In the genomic region with DNA sequence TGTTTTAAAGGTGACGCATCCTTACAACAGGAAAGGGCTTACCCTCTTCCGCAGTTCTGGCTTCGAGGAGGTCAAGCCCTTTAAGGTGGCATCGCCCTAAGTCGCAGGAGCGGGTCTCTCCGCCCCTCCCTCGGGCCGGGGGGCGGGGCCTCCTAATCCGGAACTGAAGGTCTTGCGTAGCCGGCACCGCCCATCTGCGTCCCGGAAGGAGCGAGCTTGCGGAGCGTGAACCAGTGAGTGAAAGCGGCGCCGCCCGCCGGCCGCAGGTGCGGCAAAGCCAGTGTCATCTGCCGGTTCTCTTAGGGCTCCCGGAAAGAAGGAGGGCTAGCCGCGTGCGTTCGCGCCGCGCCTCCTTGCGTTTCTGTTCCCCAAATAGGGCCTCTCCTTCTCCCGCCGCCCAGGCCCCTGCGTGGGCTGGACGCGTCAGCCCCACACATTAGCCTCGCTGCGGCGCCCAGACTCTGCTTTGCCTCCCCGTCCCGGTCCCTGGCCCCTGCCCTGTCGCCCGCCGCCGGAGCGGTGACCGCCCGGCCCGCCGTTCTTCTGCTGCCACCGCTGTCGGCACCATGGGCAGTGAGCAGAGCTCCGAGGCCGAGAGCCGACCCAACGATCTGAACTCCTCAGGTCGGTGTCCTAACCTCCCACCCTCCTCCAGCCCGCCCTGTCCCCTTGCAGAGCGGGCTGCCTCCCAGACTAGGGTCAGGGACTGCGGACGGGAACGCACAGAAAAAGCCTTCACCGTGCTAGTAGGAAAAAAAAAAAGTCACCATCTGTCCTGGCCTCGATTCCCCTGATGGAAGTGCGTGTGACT, we compare ENCODE assay signal across 1 cellular context.
TF ChIP-seq lines count a peak whose summit lies in the region.

A gene (plus strand): TSS at position 193 of the 811 bp plus-strand sequence. CDS start 374 bp downstream, at position 567.

TF ChIP-seq in WTC11, 78 proteins besides CTCF, POLR2A, EP300 and RAD21 (continued from another document and continues in another):
- TF ChIP-seq, protein P1, sequence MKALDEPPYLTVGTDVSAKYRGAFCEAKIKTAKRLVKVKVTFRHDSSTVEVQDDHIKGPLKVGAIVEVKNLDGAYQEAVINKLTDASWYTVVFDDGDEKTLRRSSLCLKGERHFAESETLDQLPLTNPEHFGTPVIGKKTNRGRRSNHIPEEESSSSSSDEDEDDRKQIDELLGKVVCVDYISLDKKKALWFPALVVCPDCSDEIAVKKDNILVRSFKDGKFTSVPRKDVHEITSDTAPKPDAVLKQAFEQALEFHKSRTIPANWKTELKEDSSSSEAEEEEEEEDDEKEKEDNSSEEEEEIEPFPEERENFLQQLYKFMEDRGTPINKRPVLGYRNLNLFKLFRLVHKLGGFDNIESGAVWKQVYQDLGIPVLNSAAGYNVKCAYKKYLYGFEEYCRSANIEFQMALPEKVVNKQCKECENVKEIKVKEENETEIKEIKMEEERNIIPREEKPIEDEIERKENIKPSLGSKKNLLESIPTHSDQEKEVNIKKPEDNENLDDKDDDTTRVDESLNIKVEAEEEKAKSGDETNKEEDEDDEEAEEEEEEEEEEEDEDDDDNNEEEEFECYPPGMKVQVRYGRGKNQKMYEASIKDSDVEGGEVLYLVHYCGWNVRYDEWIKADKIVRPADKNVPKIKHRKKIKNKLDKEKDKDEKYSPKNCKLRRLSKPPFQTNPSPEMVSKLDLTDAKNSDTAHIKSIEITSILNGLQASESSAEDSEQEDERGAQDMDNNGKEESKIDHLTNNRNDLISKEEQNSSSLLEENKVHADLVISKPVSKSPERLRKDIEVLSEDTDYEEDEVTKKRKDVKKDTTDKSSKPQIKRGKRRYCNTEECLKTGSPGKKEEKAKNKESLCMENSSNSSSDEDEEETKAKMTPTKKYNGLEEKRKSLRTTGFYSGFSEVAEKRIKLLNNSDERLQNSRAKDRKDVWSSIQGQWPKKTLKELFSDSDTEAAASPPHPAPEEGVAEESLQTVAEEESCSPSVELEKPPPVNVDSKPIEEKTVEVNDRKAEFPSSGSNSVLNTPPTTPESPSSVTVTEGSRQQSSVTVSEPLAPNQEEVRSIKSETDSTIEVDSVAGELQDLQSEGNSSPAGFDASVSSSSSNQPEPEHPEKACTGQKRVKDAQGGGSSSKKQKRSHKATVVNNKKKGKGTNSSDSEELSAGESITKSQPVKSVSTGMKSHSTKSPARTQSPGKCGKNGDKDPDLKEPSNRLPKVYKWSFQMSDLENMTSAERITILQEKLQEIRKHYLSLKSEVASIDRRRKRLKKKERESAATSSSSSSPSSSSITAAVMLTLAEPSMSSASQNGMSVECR (CRISPR knock-in tag; IDR thresholded peaks at IDR 0.05; ENCODE audit: borderline replicate concordance) = peak; percentile 84; the same call in 1 of the 2 replicates
- TF ChIP-seq, protein P2, sequence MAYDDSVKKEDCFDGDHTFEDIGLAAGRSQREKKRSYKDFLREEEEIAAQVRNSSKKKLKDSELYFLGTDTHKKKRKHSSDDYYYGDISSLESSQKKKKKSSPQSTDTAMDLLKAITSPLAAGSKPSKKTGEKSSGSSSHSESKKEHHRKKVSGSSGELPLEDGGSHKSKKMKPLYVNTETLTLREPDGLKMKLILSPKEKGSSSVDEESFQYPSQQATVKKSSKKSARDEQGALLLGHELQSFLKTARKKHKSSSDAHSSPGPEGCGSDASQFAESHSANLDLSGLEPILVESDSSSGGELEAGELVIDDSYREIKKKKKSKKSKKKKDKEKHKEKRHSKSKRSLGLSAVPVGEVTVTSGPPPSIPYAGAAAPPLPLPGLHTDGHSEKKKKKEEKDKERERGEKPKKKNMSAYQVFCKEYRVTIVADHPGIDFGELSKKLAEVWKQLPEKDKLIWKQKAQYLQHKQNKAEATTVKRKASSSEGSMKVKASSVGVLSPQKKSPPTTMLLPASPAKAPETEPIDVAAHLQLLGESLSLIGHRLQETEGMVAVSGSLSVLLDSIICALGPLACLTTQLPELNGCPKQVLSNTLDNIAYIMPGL (CRISPR knock-in tag; IDR thresholded peaks at IDR 0.05) = peak; percentile 95
- TF ChIP-seq, protein P3, sequence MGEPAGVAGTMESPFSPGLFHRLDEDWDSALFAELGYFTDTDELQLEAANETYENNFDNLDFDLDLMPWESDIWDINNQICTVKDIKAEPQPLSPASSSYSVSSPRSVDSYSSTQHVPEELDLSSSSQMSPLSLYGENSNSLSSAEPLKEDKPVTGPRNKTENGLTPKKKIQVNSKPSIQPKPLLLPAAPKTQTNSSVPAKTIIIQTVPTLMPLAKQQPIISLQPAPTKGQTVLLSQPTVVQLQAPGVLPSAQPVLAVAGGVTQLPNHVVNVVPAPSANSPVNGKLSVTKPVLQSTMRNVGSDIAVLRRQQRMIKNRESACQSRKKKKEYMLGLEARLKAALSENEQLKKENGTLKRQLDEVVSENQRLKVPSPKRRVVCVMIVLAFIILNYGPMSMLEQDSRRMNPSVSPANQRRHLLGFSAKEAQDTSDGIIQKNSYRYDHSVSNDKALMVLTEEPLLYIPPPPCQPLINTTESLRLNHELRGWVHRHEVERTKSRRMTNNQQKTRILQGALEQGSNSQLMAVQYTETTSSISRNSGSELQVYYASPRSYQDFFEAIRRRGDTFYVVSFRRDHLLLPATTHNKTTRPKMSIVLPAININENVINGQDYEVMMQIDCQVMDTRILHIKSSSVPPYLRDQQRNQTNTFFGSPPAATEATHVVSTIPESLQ (CRISPR knock-in tag; IDR thresholded peaks at IDR 0.05) = no peak
- TF ChIP-seq NR1H2 (CRISPR knock-in tag; IDR thresholded peaks at IDR 0.05) (no peak), ZNF416 (CRISPR knock-in tag; IDR thresholded peaks at IDR 0.05) (no peak), SMAD3 (CRISPR knock-in tag; IDR thresholded peaks at IDR 0.05; ENCODE audit: borderline replicate concordance) (peak; percentile 75; the same call in 1 of the 2 replicates), ZNF396 (CRISPR knock-in tag; IDR thresholded peaks at IDR 0.05; ENCODE audit: borderline replicate concordance) (no peak), MXD4 (CRISPR knock-in tag; IDR thresholded peaks at IDR 0.05; ENCODE audit: borderline replicate concordance) (no peak), SOX15 (CRISPR knock-in tag; IDR thresholded peaks at IDR 0.05) (no peak), GTF2I (CRISPR knock-in tag; conservative IDR thresholded peaks at IDR 0.05) (no peak), FOXP1 (CRISPR knock-in tag; IDR thresholded peaks at IDR 0.05; ENCODE audit: borderline replicate concordance) (peak; percentile 80; the same call in 1 of the 2 replicates), FOXJ3 (CRISPR knock-in tag; IDR thresholded peaks at IDR 0.05; ENCODE audit: borderline replicate concordance) (no peak), SP1 (CRISPR knock-in tag; conservative IDR thresholded peaks at IDR 0.05) (peak; percentile 92), NFYB (CRISPR knock-in tag; conservative IDR thresholded peaks at IDR 0.05; ENCODE audit: low read depth) (no peak), FOXK1 (CRISPR knock-in tag; IDR thresholded peaks at IDR 0.05) (peak; percentile 87), GRHL2 (CRISPR knock-in tag; IDR thresholded peaks at IDR 0.05; ENCODE audit: insufficient replicate concordance, severe bottlenecking) (no peak), NR2C2 (CRISPR knock-in tag; IDR thresholded peaks at IDR 0.05) (no peak), ELF4 (CRISPR knock-in tag; IDR thresholded peaks at IDR 0.05; ENCODE audit: low read depth) (no peak)
- TF ChIP-seq, protein P4, sequence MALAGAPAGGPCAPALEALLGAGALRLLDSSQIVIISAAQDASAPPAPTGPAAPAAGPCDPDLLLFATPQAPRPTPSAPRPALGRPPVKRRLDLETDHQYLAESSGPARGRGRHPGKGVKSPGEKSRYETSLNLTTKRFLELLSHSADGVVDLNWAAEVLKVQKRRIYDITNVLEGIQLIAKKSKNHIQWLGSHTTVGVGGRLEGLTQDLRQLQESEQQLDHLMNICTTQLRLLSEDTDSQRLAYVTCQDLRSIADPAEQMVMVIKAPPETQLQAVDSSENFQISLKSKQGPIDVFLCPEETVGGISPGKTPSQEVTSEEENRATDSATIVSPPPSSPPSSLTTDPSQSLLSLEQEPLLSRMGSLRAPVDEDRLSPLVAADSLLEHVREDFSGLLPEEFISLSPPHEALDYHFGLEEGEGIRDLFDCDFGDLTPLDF (CRISPR knock-in tag; IDR thresholded peaks at IDR 0.05) = no peak
- TF ChIP-seq, protein P5, sequence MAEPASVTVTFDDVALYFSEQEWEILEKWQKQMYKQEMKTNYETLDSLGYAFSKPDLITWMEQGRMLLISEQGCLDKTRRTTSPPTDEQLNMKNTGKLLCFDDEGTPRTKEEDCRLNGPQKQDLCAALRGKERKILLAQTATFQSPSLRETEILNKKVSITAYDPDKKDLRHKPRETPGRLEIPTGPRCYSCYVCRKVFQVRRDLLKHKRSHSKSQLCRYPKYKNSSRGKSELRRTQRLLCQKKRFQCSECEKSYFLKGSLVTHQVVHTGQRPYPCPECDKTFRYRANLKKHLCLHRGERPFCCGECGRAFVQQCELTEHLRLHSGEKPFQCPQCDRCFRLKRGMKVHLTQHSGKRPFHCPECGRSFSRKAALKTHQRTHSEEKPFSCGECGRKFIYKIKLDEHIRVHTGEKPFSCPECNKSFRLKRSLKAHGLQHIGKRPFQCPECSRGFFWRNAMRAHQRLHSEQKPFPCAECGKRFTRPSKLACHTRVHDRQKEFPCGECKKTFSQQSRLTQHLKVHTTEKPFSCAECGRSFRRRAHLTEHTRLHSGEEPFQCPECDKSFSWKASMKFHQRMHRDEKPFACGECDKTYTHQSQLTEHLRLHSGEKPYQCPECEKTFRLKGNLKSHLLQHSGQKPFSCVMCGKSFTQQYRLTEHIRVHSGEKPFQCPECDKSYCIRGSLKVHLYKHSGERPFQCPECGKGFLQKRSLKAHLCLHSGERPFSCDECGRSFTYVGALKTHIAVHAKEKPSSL (CRISPR knock-in tag; conservative IDR thresholded peaks at IDR 0.05) = no peak
- TF ChIP-seq, protein P6, sequence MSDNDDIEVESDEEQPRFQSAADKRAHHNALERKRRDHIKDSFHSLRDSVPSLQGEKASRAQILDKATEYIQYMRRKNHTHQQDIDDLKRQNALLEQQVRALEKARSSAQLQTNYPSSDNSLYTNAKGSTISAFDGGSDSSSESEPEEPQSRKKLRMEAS (CRISPR knock-in tag; IDR thresholded peaks at IDR 0.05) = peak; percentile 89
- TF ChIP-seq, protein P7, sequence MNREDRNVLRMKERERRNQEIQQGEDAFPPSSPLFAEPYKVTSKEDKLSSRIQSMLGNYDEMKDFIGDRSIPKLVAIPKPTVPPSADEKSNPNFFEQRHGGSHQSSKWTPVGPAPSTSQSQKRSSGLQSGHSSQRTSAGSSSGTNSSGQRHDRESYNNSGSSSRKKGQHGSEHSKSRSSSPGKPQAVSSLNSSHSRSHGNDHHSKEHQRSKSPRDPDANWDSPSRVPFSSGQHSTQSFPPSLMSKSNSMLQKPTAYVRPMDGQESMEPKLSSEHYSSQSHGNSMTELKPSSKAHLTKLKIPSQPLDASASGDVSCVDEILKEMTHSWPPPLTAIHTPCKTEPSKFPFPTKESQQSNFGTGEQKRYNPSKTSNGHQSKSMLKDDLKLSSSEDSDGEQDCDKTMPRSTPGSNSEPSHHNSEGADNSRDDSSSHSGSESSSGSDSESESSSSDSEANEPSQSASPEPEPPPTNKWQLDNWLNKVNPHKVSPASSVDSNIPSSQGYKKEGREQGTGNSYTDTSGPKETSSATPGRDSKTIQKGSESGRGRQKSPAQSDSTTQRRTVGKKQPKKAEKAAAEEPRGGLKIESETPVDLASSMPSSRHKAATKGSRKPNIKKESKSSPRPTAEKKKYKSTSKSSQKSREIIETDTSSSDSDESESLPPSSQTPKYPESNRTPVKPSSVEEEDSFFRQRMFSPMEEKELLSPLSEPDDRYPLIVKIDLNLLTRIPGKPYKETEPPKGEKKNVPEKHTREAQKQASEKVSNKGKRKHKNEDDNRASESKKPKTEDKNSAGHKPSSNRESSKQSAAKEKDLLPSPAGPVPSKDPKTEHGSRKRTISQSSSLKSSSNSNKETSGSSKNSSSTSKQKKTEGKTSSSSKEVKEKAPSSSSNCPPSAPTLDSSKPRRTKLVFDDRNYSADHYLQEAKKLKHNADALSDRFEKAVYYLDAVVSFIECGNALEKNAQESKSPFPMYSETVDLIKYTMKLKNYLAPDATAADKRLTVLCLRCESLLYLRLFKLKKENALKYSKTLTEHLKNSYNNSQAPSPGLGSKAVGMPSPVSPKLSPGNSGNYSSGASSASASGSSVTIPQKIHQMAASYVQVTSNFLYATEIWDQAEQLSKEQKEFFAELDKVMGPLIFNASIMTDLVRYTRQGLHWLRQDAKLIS (CRISPR knock-in tag; IDR thresholded peaks at IDR 0.05; ENCODE audit: borderline replicate concordance) = no peak; the same call in 1 of the 2 replicates
- TF ChIP-seq, protein P8, sequence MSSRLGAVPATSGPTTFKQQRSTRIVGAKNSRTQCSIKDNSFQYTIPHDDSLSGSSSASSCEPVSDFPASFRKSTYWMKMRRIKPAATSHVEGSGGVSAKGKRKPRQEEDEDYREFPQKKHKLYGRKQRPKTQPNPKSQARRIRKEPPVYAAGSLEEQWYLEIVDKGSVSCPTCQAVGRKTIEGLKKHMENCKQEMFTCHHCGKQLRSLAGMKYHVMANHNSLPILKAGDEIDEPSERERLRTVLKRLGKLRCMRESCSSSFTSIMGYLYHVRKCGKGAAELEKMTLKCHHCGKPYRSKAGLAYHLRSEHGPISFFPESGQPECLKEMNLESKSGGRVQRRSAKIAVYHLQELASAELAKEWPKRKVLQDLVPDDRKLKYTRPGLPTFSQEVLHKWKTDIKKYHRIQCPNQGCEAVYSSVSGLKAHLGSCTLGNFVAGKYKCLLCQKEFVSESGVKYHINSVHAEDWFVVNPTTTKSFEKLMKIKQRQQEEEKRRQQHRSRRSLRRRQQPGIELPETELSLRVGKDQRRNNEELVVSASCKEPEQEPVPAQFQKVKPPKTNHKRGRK (CRISPR knock-in tag; IDR thresholded peaks at IDR 0.05; ENCODE audit: borderline replicate concordance) = no peak
- TF ChIP-seq, protein P9, sequence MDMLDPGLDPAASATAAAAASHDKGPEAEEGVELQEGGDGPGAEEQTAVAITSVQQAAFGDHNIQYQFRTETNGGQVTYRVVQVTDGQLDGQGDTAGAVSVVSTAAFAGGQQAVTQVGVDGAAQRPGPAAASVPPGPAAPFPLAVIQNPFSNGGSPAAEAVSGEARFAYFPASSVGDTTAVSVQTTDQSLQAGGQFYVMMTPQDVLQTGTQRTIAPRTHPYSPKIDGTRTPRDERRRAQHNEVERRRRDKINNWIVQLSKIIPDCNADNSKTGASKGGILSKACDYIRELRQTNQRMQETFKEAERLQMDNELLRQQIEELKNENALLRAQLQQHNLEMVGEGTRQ (CRISPR knock-in tag; IDR thresholded peaks at IDR 0.05) = 0 out of 2 replicates have a peak, but pooled peaks have one; percentile 10
- TF ChIP-seq, protein P10, sequence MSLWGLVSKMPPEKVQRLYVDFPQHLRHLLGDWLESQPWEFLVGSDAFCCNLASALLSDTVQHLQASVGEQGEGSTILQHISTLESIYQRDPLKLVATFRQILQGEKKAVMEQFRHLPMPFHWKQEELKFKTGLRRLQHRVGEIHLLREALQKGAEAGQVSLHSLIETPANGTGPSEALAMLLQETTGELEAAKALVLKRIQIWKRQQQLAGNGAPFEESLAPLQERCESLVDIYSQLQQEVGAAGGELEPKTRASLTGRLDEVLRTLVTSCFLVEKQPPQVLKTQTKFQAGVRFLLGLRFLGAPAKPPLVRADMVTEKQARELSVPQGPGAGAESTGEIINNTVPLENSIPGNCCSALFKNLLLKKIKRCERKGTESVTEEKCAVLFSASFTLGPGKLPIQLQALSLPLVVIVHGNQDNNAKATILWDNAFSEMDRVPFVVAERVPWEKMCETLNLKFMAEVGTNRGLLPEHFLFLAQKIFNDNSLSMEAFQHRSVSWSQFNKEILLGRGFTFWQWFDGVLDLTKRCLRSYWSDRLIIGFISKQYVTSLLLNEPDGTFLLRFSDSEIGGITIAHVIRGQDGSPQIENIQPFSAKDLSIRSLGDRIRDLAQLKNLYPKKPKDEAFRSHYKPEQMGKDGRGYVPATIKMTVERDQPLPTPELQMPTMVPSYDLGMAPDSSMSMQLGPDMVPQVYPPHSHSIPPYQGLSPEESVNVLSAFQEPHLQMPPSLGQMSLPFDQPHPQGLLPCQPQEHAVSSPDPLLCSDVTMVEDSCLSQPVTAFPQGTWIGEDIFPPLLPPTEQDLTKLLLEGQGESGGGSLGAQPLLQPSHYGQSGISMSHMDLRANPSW (CRISPR knock-in tag; conservative IDR thresholded peaks at IDR 0.05; ENCODE audit: low read depth) = no peak
